Comparison of ENCODE assay signal across 27 cellular contexts in genomic region chr10:69750726-69751125, GRCh38. TPM values are rescaled to one million over a fixed set of nuclear protein-coding genes. Genes with fewer than 3 reads are reported as not detected.
"Had no signal": no experiment of that assay in that cellular context is flagged by ENCODE, and none has a peak within 500 bp of the region (broad histone marks: within the 10 kb centered on the region; RNA-seq: fewer than 3 reads in every experiment).

No MANE protein-coding gene starts in this region.

- FAIRE-seq: pancreas, small intestine, urothelium cell line had no signal

- H3K9me3 ChIP-seq: neutrophil, pancreas, psoas muscle, right lobe of liver, sigmoid colon, stomach, thoracic aorta, thyroid gland, tibial nerve, upper lobe of left lung, vagina had no signal

- H3K4me3 Mint-ChIP-seq: naive thymus-derived CD8-positive, alpha-beta T cell; neural crest cell; stimulated activated effector memory CD8-positive, alpha-beta T cell treated with anti-CD3 and anti-CD28 coated beads, Interleukin-12 subunit alpha, Interleukin-12 subunit beta, amount 100 ng/mL, for 72 hours; stimulated activated naive B cell treated with anti-CD40 and anti-IgM and Interleukin-4, amounts not matched to agents 10 μg/mL and 1 μg/mL and 100 μg/mL, for 72 hours; stimulated activated naive CD8-positive, alpha-beta T cell treated with anti-CD3 and anti-CD28 coated beads, Interleukin-15, Interleukin-2, amounts not matched to agents 100 ng/mL and 50 ng/mL, for 24 hours had no signal

- H3K9me3 Mint-ChIP-seq: neural crest cell; stimulated activated effector memory CD8-positive, alpha-beta T cell treated with anti-CD3 and anti-CD28 coated beads, Interleukin-12 subunit alpha, Interleukin-12 subunit beta, amount 100 ng/mL, for 72 hours; stimulated activated naive CD8-positive, alpha-beta T cell treated with anti-CD3 and anti-CD28 coated beads, Interleukin-15, Interleukin-2, amounts not matched to agents 100 ng/mL and 50 ng/mL, for 24 hours had no signal

- H3K27ac ChIP-seq: neutrophil, pancreas, psoas muscle, right lobe of liver, sigmoid colon, stomach, thoracic aorta, thyroid gland, tibial nerve, upper lobe of left lung, vagina had no signal

- DNase-seq: naive B cell; pancreas; psoas muscle; right cardiac atrium; right lobe of liver; sigmoid colon; small intestine; stimulated activated CD4-positive, alpha-beta T cell treated with anti-CD3 and anti-CD28 coated beads, Interleukin-15, amount 100 ng/mL, for 24 hours; stimulated activated CD4-positive, alpha-beta T cell treated with anti-CD3 and anti-CD28 coated beads, Interleukin-2, amount 100 ng/mL, for 24 hours; stimulated activated CD4-positive, alpha-beta T cell treated with anti-CD3 and anti-CD28 coated beads, Interleukin-2, amount 100 ng/mL, for 48 hours; stimulated activated CD4-positive, alpha-beta T cell treated with anti-CD3 and anti-CD28 coated beads, Interleukin-4, amount 100 ng/mL, for 24 hours; stimulated activated naive B cell treated with anti-CD40 and anti-IgM and Interleukin-4, amounts not matched to agents 10 μg/mL and 1 μg/mL and 100 μg/mL, for 72 hours; stimulated activated naive CD4-positive, alpha-beta T cell treated with Interleukin-2 at 50 U/mL for 16 hours; stomach; thyroid gland; trophoblast cell; upper lobe of left lung had no signal

- H3K27ac Mint-ChIP-seq: naive B cell; progenitor cell of endocrine pancreas; stimulated activated effector memory CD8-positive, alpha-beta T cell treated with anti-CD3 and anti-CD28 coated beads, Interleukin-12 subunit alpha, Interleukin-12 subunit beta, amount 100 ng/mL, for 72 hours; stimulated activated naive B cell treated with anti-CD40 and anti-IgM and Interleukin-4, amounts not matched to agents 10 μg/mL and 1 μg/mL and 100 μg/mL, for 72 hours; stimulated activated naive CD8-positive, alpha-beta T cell treated with anti-CD3 and anti-CD28 coated beads, Interleukin-15, Interleukin-2, amounts not matched to agents 100 ng/mL and 50 ng/mL, for 24 hours had no signal

- H3K36me3 Mint-ChIP-seq: naive B cell; naive thymus-derived CD8-positive, alpha-beta T cell; stimulated activated effector memory CD8-positive, alpha-beta T cell treated with anti-CD3 and anti-CD28 coated beads, Interleukin-12 subunit alpha, Interleukin-12 subunit beta, amount 100 ng/mL, for 72 hours; stimulated activated naive B cell treated with anti-CD40 and anti-IgM and Interleukin-4, amounts not matched to agents 10 μg/mL and 1 μg/mL and 100 μg/mL, for 72 hours had no signal

- ATAC-seq: naive thymus-derived CD8-positive, alpha-beta T cell; pancreas; stimulated activated effector memory CD8-positive, alpha-beta T cell treated with anti-CD3 and anti-CD28 coated beads, Interleukin-12 subunit alpha, Interleukin-12 subunit beta, amount 100 ng/mL, for 72 hours; stimulated activated naive B cell treated with anti-CD40 and anti-IgM and Interleukin-4, amounts not matched to agents 10 μg/mL and 1 μg/mL and 100 μg/mL, for 72 hours had no signal

- H3K36me3 ChIP-seq: neutrophil, pancreas, right lobe of liver, sigmoid colon, stomach, thoracic aorta, thyroid gland, tibial nerve, upper lobe of left lung, vagina had no signal

- H3K4me1 ChIP-seq: pancreas, psoas muscle, right lobe of liver, tibial nerve, vagina had no signal

- H3K27me3 ChIP-seq: pancreas, right lobe of liver, sigmoid colon, thyroid gland, upper lobe of left lung, vagina had no signal

- H3K4me1 Mint-ChIP-seq: naive B cell; naive thymus-derived CD8-positive, alpha-beta T cell; stimulated activated naive B cell treated with anti-CD40 and anti-IgM and Interleukin-4, amounts not matched to agents 10 μg/mL and 1 μg/mL and 100 μg/mL, for 72 hours had no signal

- H3K4me3 ChIP-seq: pancreas, psoas muscle, right lobe of liver, sigmoid colon, stomach, thoracic aorta, thyroid gland, tibial nerve, upper lobe of left lung, vagina had no signal

RNA-seq across cellular contexts. Expression of gene COL13A1, which starts 51.0 kb away (rescaled TPM):
- total RNA-seq: naive thymus-derived CD8-positive, alpha-beta T cell; vagina had no signal
- polyA plus RNA-seq: naive thymus-derived CD8-positive, alpha-beta T cell had no signal
